8 cellular contexts compared by ENCODE assay signal in genomic region chr1:148458901-148459581, GRCh38. TPM values are rescaled to one million over a fixed set of nuclear protein-coding genes. Genes with fewer than 3 reads are reported as not detected.
A peak's percentile ranks its signal among the peaks of the same experiment; 100 is the strongest.
DNase-seq lines count a peak whose midpoint lies in the region; FAIRE-seq and TF ChIP-seq lines count a peak whose summit lies in the region.
"Not testable (repeated sequence)": the region's sequence is repeated elsewhere in the genome, so short reads cannot be mapped to it uniquely, and the experiment has no call there.

No MANE protein-coding gene starts in this region.

- H3K4me1 ChIP-seq in astrocyte (ENCODE audit: insufficient read depth, low read length) = not testable (repeated sequence)

- H3K9ac ChIP-seq in astrocyte (ENCODE audit: low read length) = peak overlapping the region; percentile 73

- peak; percentile 4 for DNase-seq in GM10266 (ENCODE audit: extremely low spot score)
- peak; percentile 3 for DNase-seq in NCI-H226
- DNase-seq in activated CD4-positive, alpha-beta T cell treated with anti-CD3 and anti-CD28 coated beads, Interleukin-2, amount 10 ng/mL, durations not matched to agents 7 days and 5 days = peak; percentile 45
- not testable (repeated sequence) for DNase-seq in astrocyte (ENCODE audit: low read depth)
- DNase-seq in frontal cortex (ENCODE audit: low spot score in 2 of 2) = peak; percentile 6 to 8
- peak in 1 of 2 experiments; percentile 55 for DNase-seq in mesothelial cell of epicardium (ENCODE audit: low spot score in 2 of 2, unreplicated experiment in 2 of 2)
- DNase-seq in stimulated activated CD4-positive, alpha-beta T cell treated with anti-CD3 and anti-CD28 coated beads, Interleukin-12 subunit alpha, Interleukin-12 subunit beta, amount 100 ng/mL, for 4 hours = peak; percentile 37
- peak; percentile 62 for DNase-seq in ureter (ENCODE audit: low spot score)

- H3K4me3 Mint-ChIP-seq in activated CD4-positive, alpha-beta T cell treated with anti-CD3 and anti-CD28 coated beads, Interleukin-2, amount 10 ng/mL, durations not matched to agents 7 days and 5 days = peak overlapping the region; percentile 74
- H3K4me3 Mint-ChIP-seq in astrocyte (ENCODE audit: unreplicated experiment) (peak overlapping the region; percentile 74), mesothelial cell of epicardium (peak overlapping the region; percentile 71)

- H3K36me3 ChIP-seq in astrocyte (ENCODE audit: insufficient read depth, low read length) = not testable (repeated sequence)

- H3K79me2 ChIP-seq in astrocyte (ENCODE audit: insufficient read depth, low read length) = not testable (repeated sequence)

- peak overlapping the region; percentile 26 for H3K27ac ChIP-seq in astrocyte (ENCODE audit: low read depth, low read length)

- not testable (repeated sequence) for H3K9me3 Mint-ChIP-seq in activated CD4-positive, alpha-beta T cell treated with anti-CD3 and anti-CD28 coated beads, Interleukin-2, amount 10 ng/mL, durations not matched to agents 7 days and 5 days; astrocyte (ENCODE audit: unreplicated experiment); mesothelial cell of epicardium

- peak overlapping the region; percentile 59 for H3K4me3 ChIP-seq in astrocyte (ENCODE audit: insufficient read depth, low read depth, low read length)

- CTCF ChIA-PET in activated CD4-positive, alpha-beta T cell treated with anti-CD3 and anti-CD28 coated beads, Interleukin-2, amount 10 ng/mL, durations not matched to agents 7 days and 5 days (lab: Charles Lee) = not testable (repeated sequence)

- not testable (repeated sequence) for FAIRE-seq in astrocyte (lab: Jason Lieb, UNC); frontal cortex (lab: Jason Lieb, UNC)

- H3K27me3 Mint-ChIP-seq in activated CD4-positive, alpha-beta T cell treated with anti-CD3 and anti-CD28 coated beads, Interleukin-2, amount 10 ng/mL, durations not matched to agents 7 days and 5 days; astrocyte (ENCODE audit: low read depth, unreplicated experiment); mesothelial cell of epicardium (ENCODE audit: low read depth): not testable (repeated sequence)

- H3K27ac Mint-ChIP-seq in activated CD4-positive, alpha-beta T cell treated with anti-CD3 and anti-CD28 coated beads, Interleukin-2, amount 10 ng/mL, durations not matched to agents 7 days and 5 days = peak overlapping the region; percentile 86
- H3K27ac Mint-ChIP-seq in astrocyte (ENCODE audit: unreplicated experiment); mesothelial cell of epicardium: not testable (repeated sequence)

- H3K27me3 ChIP-seq in astrocyte (ENCODE audit: insufficient read depth, low read length) = not testable (repeated sequence)

- H4K20me1 ChIP-seq in astrocyte (ENCODE audit: insufficient read depth, low read length) = not testable (repeated sequence)

- POLR2A ChIA-PET in activated CD4-positive, alpha-beta T cell treated with anti-CD3 and anti-CD28 coated beads, Interleukin-2, amount 10 ng/mL, durations not matched to agents 7 days and 5 days (lab: Charles Lee) = not testable (repeated sequence)

- peak overlapping the region; percentile 18 for H2AFZ ChIP-seq in astrocyte (ENCODE audit: low read depth, low read length)

- H3K9me3 ChIP-seq in astrocyte (ENCODE audit: insufficient read depth, low read depth, low read length) = not testable (repeated sequence)

- not testable (repeated sequence) for H3K36me3 Mint-ChIP-seq in activated CD4-positive, alpha-beta T cell treated with anti-CD3 and anti-CD28 coated beads, Interleukin-2, amount 10 ng/mL, durations not matched to agents 7 days and 5 days (ENCODE audit: low read depth); astrocyte (ENCODE audit: low read depth, unreplicated experiment); mesothelial cell of epicardium

- not testable (repeated sequence) for H3K4me1 Mint-ChIP-seq in activated CD4-positive, alpha-beta T cell treated with anti-CD3 and anti-CD28 coated beads, Interleukin-2, amount 10 ng/mL, durations not matched to agents 7 days and 5 days; astrocyte (ENCODE audit: low read depth, unreplicated experiment); mesothelial cell of epicardium

- H3K4me2 ChIP-seq in astrocyte (ENCODE audit: low read length) = peak overlapping the region; percentile 78

- TF ChIP-seq CTCF in GM10266 (IDR thresholded peaks at IDR 0.05; ENCODE audit: control insufficient read depth, insufficient read depth, low read depth, missing control alignments); astrocyte (IDR thresholded peaks at IDR 0.05; ENCODE audit: insufficient read depth, low read depth, low read length); mesothelial cell of epicardium (IDR thresholded peaks at IDR 0.05; ENCODE audit: unreplicated experiment): not testable (repeated sequence)

RNA-seq across cellular contexts. Expression of gene PPIAL4G, which starts 24.1 kb away (rescaled TPM):
- 1 to 10 TPM in 1 of 2 experiments, under 1 TPM in 1; 0.84 to 1.1 TPM for total RNA-seq in activated CD4-positive, alpha-beta T cell treated with anti-CD3 and anti-CD28 coated beads, Interleukin-2, amount 10 ng/mL, durations not matched to agents 7 days and 5 days
- total RNA-seq in astrocyte = not detected in 2 replicates
- 0.41 TPM for total RNA-seq in frontal cortex
- total RNA-seq in mesothelial cell of epicardium = 0.13 TPM in 1 of 3 replicates, not detected in the others
- total RNA-seq in ureter = 0.34 TPM
